Comparison of ENCODE assay signal across 18 cellular contexts in the genomic region with DNA sequence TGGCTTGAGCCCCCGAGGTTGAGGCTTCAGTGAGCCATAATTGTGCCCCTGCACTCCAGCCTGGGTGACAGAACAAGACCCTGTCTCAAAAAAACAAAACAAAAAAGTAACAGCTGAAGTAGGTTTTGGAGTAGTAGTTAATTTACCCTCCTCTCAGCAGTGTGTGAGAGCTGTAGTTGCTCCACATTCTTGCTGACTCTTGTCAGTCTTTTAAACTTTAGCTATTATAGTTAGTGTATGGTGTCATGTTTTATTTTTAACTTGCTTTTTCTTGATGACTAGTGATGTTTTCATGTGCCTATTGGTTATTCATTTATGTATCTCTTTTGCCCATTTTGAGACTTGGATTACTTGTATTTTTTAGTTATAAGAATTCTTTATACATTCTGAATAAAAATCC. TPM values are rescaled to one million over a fixed set of nuclear protein-coding genes. Genes with fewer than 3 reads are reported as not detected.
DNase-seq lines count a peak whose midpoint lies in the region.
"Had no signal": no experiment of that assay in that cellular context is flagged by ENCODE, and none has a peak within 500 bp of the region (broad histone marks: within the 10 kb centered on the region; RNA-seq: fewer than 3 reads in every experiment).

No MANE protein-coding gene starts in this region.

- no peak overlapping the region for H3K18ac ChIP-seq in trophoblast cell (ENCODE audit: low read length)

- no peak overlapping the region for H3K4ac ChIP-seq in trophoblast cell (ENCODE audit: low read depth, low read length)

- WGBS in GM23248 (ENCODE audit: low coverage in 1 of 2, low lambda C conversion rate in 2 of 2, missing lambda C conversion rate in 2 of 2), 2 experiments = 25 to 64% methylated on average over 1 of the region's 1 CpG
- WGBS in trophoblast cell (ENCODE audit: extremely low coverage, insufficient coverage, insufficient read length) = no CpG with 5 or more reads among the region's 1 CpG

- H3K4me3 ChIP-seq in GM23248 (no peak overlapping the region), trophoblast cell (ENCODE audit: low read depth, low read length) (no peak overlapping the region)
- H3K4me3 ChIP-seq: suprapubic skin had no signal

- no peak overlapping the region for H3K23ac ChIP-seq in trophoblast cell (ENCODE audit: low read length)

- H3K9me2 ChIP-seq in GM23248 (ENCODE audit: insufficient read depth) = no peaks in the 10 kb centered on the region

- in situ Hi-C loops in GM23248 (cut with MboI) = no loop called here

- DNase-seq in AG08396 (ENCODE audit: low spot score) (peak; percentile 16), GM23248 (peak; percentile 57), fibroblast of gingiva (ENCODE audit: low read depth) (peak; percentile 6), trophoblast cell (no peak), DMS79 treated with DMSO at 0.1 percent for 48 hours (lab: John Stamatoyannopoulos, UW) (no peak), retina (no peak), NCI-H748 treated with DMSO at 0.1 percent for 48 hours (lab: John Stamatoyannopoulos, UW) (no peak)
- DNase-seq: activated CD8-positive, alpha-beta memory T cell treated with anti-CD3 and anti-CD28 coated beads, Interleukin-2, amount 50 U/mL, for 48 hours; activated naive CD4-positive, alpha-beta T cell; foreskin fibroblast; left colon; NCI-H1105; NCI-H2107; NCI-H524; nephron progenitor cell; SIG-M5; stimulated activated CD4-positive, alpha-beta T cell treated with anti-CD3 and anti-CD28 coated beads, Interleukin-12 subunit alpha, Interleukin-12 subunit beta, amount 100 ng/mL, for 4 hours had no signal

- H4K12ac ChIP-seq in trophoblast cell (ENCODE audit: low read depth, low read length) = no peak overlapping the region

- no peak overlapping the region for H2BK120ac ChIP-seq in trophoblast cell (ENCODE audit: insufficient read depth, low read length, poor library complexity)

- H2AK5ac ChIP-seq in trophoblast cell (ENCODE audit: low read length) = no peak overlapping the region

- H2BK5ac ChIP-seq in trophoblast cell (ENCODE audit: low read depth, low read length, poor library complexity) = no peak overlapping the region

- H3K9me3 ChIP-seq in GM23248 (ENCODE audit: low read depth) (no peaks in the 10 kb centered on the region), trophoblast cell (ENCODE audit: insufficient read depth, low read depth, low read length) (no peaks in the 10 kb centered on the region)
- H3K9me3 ChIP-seq: suprapubic skin had no signal

- H3K27me3 ChIP-seq in GM23248 (replicated peaks; ENCODE audit: insufficient read depth) (no peaks in the 10 kb centered on the region), trophoblast cell (ENCODE audit: insufficient read depth, low read length) (no peaks in the 10 kb centered on the region)
- H3K27me3 ChIP-seq: suprapubic skin had no signal

- H3K79me1 ChIP-seq in trophoblast cell (ENCODE audit: low read length) = peaks cover 6% of the 10 kb centered on the region

- H3K4me2 ChIP-seq in GM23248 (ENCODE audit: unreplicated experiment) = no peak overlapping the region
- no peak overlapping the region for H3K4me2 ChIP-seq in trophoblast cell (ENCODE audit: low read length)

- H3K27ac ChIP-seq in GM23248 (no peak overlapping the region), trophoblast cell (ENCODE audit: low read depth, low read length) (no peak overlapping the region)
- H3K27ac ChIP-seq: suprapubic skin had no signal

- no peak overlapping the region for H3K14ac ChIP-seq in trophoblast cell (ENCODE audit: low read length)

- H4K91ac ChIP-seq in trophoblast cell (ENCODE audit: low read depth, low read length) = no peak overlapping the region

- H4K8ac ChIP-seq in trophoblast cell (ENCODE audit: low read depth, low read length) = no peak overlapping the region

- no peak overlapping the region for H3K9ac ChIP-seq in GM23248
- H3K9ac ChIP-seq in trophoblast cell (ENCODE audit: low read length) = no peak overlapping the region

- H3K79me2 ChIP-seq in GM23248 (ENCODE audit: insufficient read depth) = no peaks in the 10 kb centered on the region
- H3K79me2 ChIP-seq in trophoblast cell (ENCODE audit: control insufficient read depth, insufficient read depth, low read length, poor library complexity) = peaks cover 3% of the 10 kb centered on the region

- H3K36me3 ChIP-seq in GM23248 (ENCODE audit: low read depth) = no peaks in the 10 kb centered on the region
- peaks cover 2 to 3% of the 10 kb centered on the region in 2 experiments for H3K36me3 ChIP-seq in trophoblast cell (ENCODE audit: control insufficient read depth in 1 of 2, insufficient read depth in 2 of 2, low read length in 2 of 2)

- peak overlapping the region; percentile 66 for H2BK12ac ChIP-seq in trophoblast cell (ENCODE audit: low read length)

- peaks cover 10% of the 10 kb centered on the region; the same call in 1 of the 2 replicates for H3K4me1 ChIP-seq in GM23248 (ENCODE audit: insufficient read depth)
- peaks cover 4 to 11% of the 10 kb centered on the region in 2 experiments for H3K4me1 ChIP-seq in trophoblast cell (ENCODE audit: control insufficient read depth in 1 of 2, insufficient read depth in 2 of 2, low read length in 2 of 2)
- H3K4me1 ChIP-seq: suprapubic skin had no signal

- H4K20me1 ChIP-seq in GM23248 (ENCODE audit: insufficient read depth) = no peaks in the 10 kb centered on the region

- no peaks in the 10 kb centered on the region for H3F3A ChIP-seq in GM23248 (ENCODE audit: insufficient read depth)

- H2AFZ ChIP-seq in GM23248 = no peak overlapping the region
- no peak overlapping the region for H2AFZ ChIP-seq in trophoblast cell (ENCODE audit: insufficient read depth, low read length, poor library complexity)

RNA-seq across cellular contexts. Expression of a gene that starts 52.9 kb away (rescaled TPM):
- 19.0 and 23.8 TPM in 2 replicates for total RNA-seq in GM23248 (2014; rRNA removed; shearing (Covaris generic))
- polyA plus RNA-seq in GM23248 (2016; fragmentation: Nextera tagmentation; extraction: Ambion mirVana) = 10.0 and 11.6 TPM in 2 replicates
- polyA plus RNA-seq in trophoblast cell (2013) = 59.0 and 59.3 TPM in 2 replicates

RNA-seq across cellular contexts. Expression of a gene that starts 53.2 kb away (rescaled TPM):
- 11.7 and 15.9 TPM in 2 replicates for total RNA-seq in GM23248 (2014; rRNA removed; shearing (Covaris generic))
- 13.5 and 14.0 TPM in 2 replicates for polyA plus RNA-seq in GM23248 (2016; fragmentation: Nextera tagmentation; extraction: Ambion mirVana)
- 8.8 and 9.2 TPM in 2 replicates for polyA plus RNA-seq in trophoblast cell (2013)

Comparison
In these comparisons a context has a peak if more than half of its experiments do, and no peak if none do; other contexts are left out.
1. DNase-seq: peak in AG08396 (single experiment), GM23248 (single experiment) and fibroblast of gingiva (single experiment); none in trophoblast cell (0 of 2), DMS79 treated with DMSO at 0.1 percent for 48 hours (single experiment), retina (single experiment) and NCI-H748 treated with DMSO at 0.1 percent for 48 hours (single experiment).